Comparison of ENCODE assay signal across 8 cellular contexts in genomic region chr1:34984435-34985062, GRCh38. TPM values are rescaled to one million over a fixed set of nuclear protein-coding genes. Genes with fewer than 3 reads are reported as not detected.
A peak's percentile ranks its signal among the peaks of the same experiment; 100 is the strongest.
DNase-seq lines count a peak whose midpoint lies in the region; ATAC-seq and TF ChIP-seq lines count a peak whose summit lies in the region.

No MANE protein-coding gene starts in this region.

- H3K23ac ChIP-seq in IMR-90 (ENCODE audit: low read depth, low read length), result peak overlapping the region; percentile 83

- peak overlapping the region; percentile 78 for H2BK5ac ChIP-seq in IMR-90 (ENCODE audit: low read depth, low read length, poor library complexity, severe bottlenecking)

- H3K9me3 Mint-ChIP-seq in activated T-cell treated with anti-CD3 and anti-CD28 coated beads, Interleukin-2, amount 50 U/mL, for 4 hours, result no peaks in the 10 kb centered on the region

- DNase-seq in BJ (ENCODE audit: low read depth) (no peak), IMR-90 (peak; percentile 33), Right ventricle myocardium superior (peak; percentile 68), osteoblast (ENCODE audit: insufficient read length, low spot score, missing footprints) (peak; percentile 94), cortex of kidney (lab: John Stamatoyannopoulos, UW) (no peak)
- DNase-seq in activated T-cell treated with anti-CD3 and anti-CD28 coated beads, Interleukin-2, amount 50 U/mL, for 4 hours, result no peak
- DNase-seq in activated CD4-positive, alpha-beta T cell treated with anti-CD3 and anti-CD28 coated beads for 4 hours, result no peak

- peak overlapping the region; percentile 83 for H3K14ac ChIP-seq in IMR-90 (replicated peaks; ENCODE audit: low read depth, low read length)

- H3K4me1 ChIP-seq in IMR-90 (ENCODE audit: control insufficient read depth, insufficient read depth, low read length), result peaks cover 10% of the 10 kb centered on the region
- H3K4me1 ChIP-seq in osteoblast (ENCODE audit: insufficient read depth, low read length), result peaks cover 29% of the 10 kb centered on the region

- no peak for TF ChIP-seq POLR2A in IMR-90 (IDR thresholded peaks at IDR 0.05; ENCODE audit: low read depth, low read length)

- H3K27me3 Mint-ChIP-seq in activated T-cell treated with anti-CD3 and anti-CD28 coated beads, Interleukin-2, amount 50 U/mL, for 4 hours (ENCODE audit: low read depth), result no peaks in the 10 kb centered on the region

- H3K4ac ChIP-seq in IMR-90 (ENCODE audit: low read depth, low read length), result peak overlapping the region; percentile 88

- peaks cover 12% of the 10 kb centered on the region for H3K36me3 Mint-ChIP-seq in activated T-cell treated with anti-CD3 and anti-CD28 coated beads, Interleukin-2, amount 50 U/mL, for 4 hours (ENCODE audit: insufficient read depth)

- peak overlapping the region; percentile 78 for H3K18ac ChIP-seq in IMR-90 (ENCODE audit: low read depth, low read length)

- H3K4me2 ChIP-seq in IMR-90 (ENCODE audit: low read depth, low read length) (peak overlapping the region; percentile 88), osteoblast (ENCODE audit: insufficient read depth, low read length) (peak overlapping the region; percentile 88)

- H3K56ac ChIP-seq in IMR-90 (ENCODE audit: extremely low read depth, insufficient read depth, low read length), result peak overlapping the region; percentile 90

- H4K91ac ChIP-seq in IMR-90 (ENCODE audit: insufficient read depth, low read depth, low read length), result peak overlapping the region; percentile 75

- POLR2A ChIA-PET in BJ (lab: Charles Lee) (interaction anchor here (0.6 to 1.4 kb wide), 4 partner anchors 9 to 205 kb away, joined by 4 to 6 read pairs (median 5); no protein-coding TSS in a partner anchor), IMR-90 (lab: Charles Lee; ENCODE audit: unreplicated experiment) (interaction anchor here (0.7 kb wide), 1 partner anchor 13 kb away, joined by 3 read pairs; no protein-coding TSS in a partner anchor)

- TF ChIP-seq RAD21 in IMR-90 (IDR thresholded peaks at IDR 0.05; ENCODE audit: low read length), result no peak

- H3K4me1 Mint-ChIP-seq in activated T-cell treated with anti-CD3 and anti-CD28 coated beads, Interleukin-2, amount 50 U/mL, for 4 hours (ENCODE audit: low read depth), result peaks cover 44% of the 10 kb centered on the region

- peaks cover 33 to 42% of the 10 kb centered on the region in 2 experiments; a peak in 3 of 4 replicates for H3K79me1 ChIP-seq in IMR-90 (ENCODE audit: low read depth in 1 of 2, low read length in 2 of 2)

- in situ Hi-C loops in IMR-90 (cut with MboI; ENCODE audit: low sequenced_read_pairs), result no loop called here

- 0% methylated on average over 3 of the region's 14 CpGs; no CpG with 5 or more reads in 1 of the 2 experiments for WGBS in IMR-90 (ENCODE audit: extremely low coverage in 2 of 2, insufficient read length in 1 of 2), 2 experiments

- H2BK20ac ChIP-seq in IMR-90 (ENCODE audit: low read depth, low read length), result no peak overlapping the region

- H3K36me3 ChIP-seq in BJ (ENCODE audit: control insufficient read depth, insufficient read depth, low read length) (peaks cover 3% of the 10 kb centered on the region; the same call in 1 of the 2 replicates), IMR-90 (ENCODE audit: control insufficient read depth, insufficient read depth, low read length) (no peaks in the 10 kb centered on the region; the same call in 1 of the 2 replicates), osteoblast (ENCODE audit: insufficient read depth, low read length) (peaks cover 5% of the 10 kb centered on the region)

- H3K9me1 ChIP-seq in IMR-90 (ENCODE audit: insufficient read depth, low read length), result peaks cover 12% of the 10 kb centered on the region; the same call in 1 of the 2 replicates

- peak overlapping the region; percentile 91 for H2AK9ac ChIP-seq in IMR-90 (replicated peaks; ENCODE audit: low read depth, low read length, poor library complexity)

- H2BK120ac ChIP-seq in IMR-90 (ENCODE audit: low read depth, low read length), result peak overlapping the region; percentile 45

- H4K5ac ChIP-seq in IMR-90 (ENCODE audit: low read depth, low read length), result peak overlapping the region; percentile 81

- H3K27ac ChIP-seq in IMR-90 (ENCODE audit: insufficient read depth, low read length), result peak overlapping the region; percentile 92
- peak overlapping the region; percentile 88 for H3K27ac ChIP-seq in osteoblast (ENCODE audit: low read depth, low read length)

- H3K27me3 ChIP-seq in BJ (ENCODE audit: control insufficient read depth, insufficient read depth, low read length) (no peaks in the 10 kb centered on the region), IMR-90 (ENCODE audit: control insufficient read depth, insufficient read depth, low read length) (no peaks in the 10 kb centered on the region), osteoblast (ENCODE audit: insufficient read depth, low read length) (no peaks in the 10 kb centered on the region)

- H2AFZ ChIP-seq in IMR-90 (replicated peaks; ENCODE audit: low read length, poor library complexity) (peak overlapping the region; percentile 91), osteoblast (ENCODE audit: low read length) (peak overlapping the region; percentile 89)

- CTCF ChIA-PET in BJ (lab: Yijun Ruan, JAX) (interaction anchor here (1.5 to 2.6 kb wide), 2 partner anchors 12 to 118 kb away, joined by 6 to 7 read pairs; no protein-coding TSS in a partner anchor), IMR-90 (lab: Yijun Ruan, JAX) (interaction anchor here (1.8 kb wide), 1 partner anchor 132 kb away, joined by 8 read pairs; no protein-coding TSS in a partner anchor)

- H4K20me1 ChIP-seq in IMR-90 (ENCODE audit: insufficient read depth, low read length) (no peaks in the 10 kb centered on the region), osteoblast (ENCODE audit: insufficient read depth, low read length) (peaks cover 11% of the 10 kb centered on the region)

- H3K9me3 ChIP-seq in IMR-90 (ENCODE audit: control insufficient read depth, insufficient read depth, low read length), result no peaks in the 10 kb centered on the region
- H3K9me3 ChIP-seq in osteoblast (ENCODE audit: low read depth, low read length), result no peaks in the 10 kb centered on the region

- intact Hi-C loops in IMR-90 (cut with micrococcal nuclease) (loop anchor here (2.0 to 10.0 kb wide), 4 partner anchors 60 to 197 kb away; partner anchors contain the start of gene SMIM12), Right ventricle myocardium superior (cut with DNase I) (loop anchor here (10.0 kb wide), 1 partner anchor 120 kb away; no protein-coding TSS in a partner anchor)

- H4K8ac ChIP-seq in IMR-90 (ENCODE audit: low read depth in 2 of 2, low read length in 2 of 2), result peak overlapping the region; percentile 83 to 98

- no TSS peak for BruUV-seq in IMR-90 (replicated peaks; lab: Mats Ljungman, UMichigan)

- peak overlapping the region; percentile 58 for H3K4me3 ChIP-seq in BJ (ENCODE audit: low read depth, low read length)
- H3K4me3 ChIP-seq in IMR-90 (ENCODE audit: insufficient read depth, low read depth, low read length), result peak overlapping the region; percentile 68
- H3K4me3 ChIP-seq in osteoblast (ENCODE audit: insufficient read depth, low read length), result peak overlapping the region; percentile 77

- dilution Hi-C loops in IMR-90 (cut with HindIII; ENCODE audit: low sequenced_read_pairs, unreplicated experiment), result no loop called here

- H3K9ac ChIP-seq in IMR-90 (ENCODE audit: low read depth, low read length), result peak overlapping the region; percentile 97

- H3K79me2 ChIP-seq in osteoblast (ENCODE audit: insufficient read depth, low read length), result peaks cover 34% of the 10 kb centered on the region

- TF ChIP-seq CTCF in BJ (IDR thresholded peaks at IDR 0.05; ENCODE audit: insufficient read depth, low read depth, low read length), result no peak
- TF ChIP-seq CTCF in IMR-90 (conservative IDR thresholded peaks at IDR 0.05; ENCODE audit: low read depth, low read length), result no peak
- TF ChIP-seq CTCF in osteoblast (IDR thresholded peaks at IDR 0.05; ENCODE audit: extremely low read depth, low read depth, low read length), result no peak

- peak overlapping the region; percentile 62 for H2AK5ac ChIP-seq in IMR-90 (ENCODE audit: low read depth, low read length)

- ATAC-seq in GM18511 (IDR thresholded peaks at IDR 0.05; ENCODE audit: unreplicated experiment) (peak; percentile 17), IMR-90 (ENCODE audit: low read depth) (peak; percentile 73), Right ventricle myocardium superior (ENCODE audit: poor library complexity) (peak; percentile 71)
- peak; percentile 16 to 25 for ATAC-seq in activated T-cell treated with anti-CD3 and anti-CD28 coated beads, Interleukin-2, amount 50 U/mL, for 4 hours

- peak overlapping the region; percentile 98 for H3K4me3 Mint-ChIP-seq in activated T-cell treated with anti-CD3 and anti-CD28 coated beads, Interleukin-2, amount 50 U/mL, for 4 hours

- H2BK15ac ChIP-seq in IMR-90 (ENCODE audit: low read depth, low read length), result peak overlapping the region; percentile 19; the same call in 1 of the 3 replicates

RNA-seq across cellular contexts. Expression of gene TMEM35B, which starts 0.6 kb away (rescaled TPM):
- polyA plus RNA-seq in BJ (2011; rRNA removed) (69.4 and 79.5 TPM in 2 replicates), IMR-90 (2012; rRNA removed) (20.4 and 22.4 TPM in 2 replicates)
- polyA minus RNA-seq in BJ (2011; rRNA and poly(A)+ RNA removed), result 13.4 and 22.3 TPM in 2 replicates
- total RNA-seq in IMR-90 (2012; rRNA removed) (19.7 and 20.0 TPM in 2 replicates), Right ventricle myocardium superior (9.0 TPM), osteoblast (22.1 and 23.0 TPM in 2 replicates)
- 25.5 and 34.7 TPM in 2 replicates for polyA plus RNA-seq in IMR-90 (2012; cell fraction: cytosol; rRNA removed)
- polyA plus RNA-seq in IMR-90 (2012; cell fraction: nucleus; rRNA removed; ENCODE audit: low replicate concordance), result 7.4 and 8.0 TPM in 2 replicates
- total RNA-seq in activated T-cell treated with anti-CD3 and anti-CD28 coated beads, Interleukin-2, amount 50 U/mL, for 4 hours, result 10 to 100 TPM; 14.9 to 17.4 (median 16.4) TPM

RNA-seq across cellular contexts. Expression of gene ZMYM6, which starts 47.2 kb away (rescaled TPM):
- polyA plus RNA-seq in BJ (2011; rRNA removed) (11.1 and 13.8 TPM in 2 replicates), IMR-90 (2012; rRNA removed) (7.2 and 7.7 TPM in 2 replicates)
- polyA minus RNA-seq in BJ (2011; rRNA and poly(A)+ RNA removed), result 11.5 and 21.2 TPM in 2 replicates
- total RNA-seq in IMR-90 (2012; rRNA removed) (5.7 and 9.7 TPM in 2 replicates), Right ventricle myocardium superior (12.3 TPM), osteoblast (27.9 and 29.8 TPM in 2 replicates)
- 0.54 and 0.76 TPM in 2 replicates for polyA plus RNA-seq in IMR-90 (2012; cell fraction: cytosol; rRNA removed)
- 10.2 and 30.9 TPM in 2 replicates for polyA plus RNA-seq in IMR-90 (2012; cell fraction: nucleus; rRNA removed; ENCODE audit: low replicate concordance)
- total RNA-seq in activated T-cell treated with anti-CD3 and anti-CD28 coated beads, Interleukin-2, amount 50 U/mL, for 4 hours, result 10 to 100 TPM; 18.8 to 23.7 (median 20.6) TPM

RNA-seq across cellular contexts. Expression of gene DLGAP3, which starts 55.1 kb away (rescaled TPM):
- polyA plus RNA-seq in BJ (2011; rRNA removed) (not detected in 2 replicates), IMR-90 (2012; rRNA removed) (0.02 and 0.10 TPM in 2 replicates)
- polyA minus RNA-seq in BJ (2011; rRNA and poly(A)+ RNA removed), result not detected in 2 replicates
- total RNA-seq in IMR-90 (2012; rRNA removed) (not detected in 2 replicates), Right ventricle myocardium superior (0.08 TPM), osteoblast (under 0.01 TPM in 1 of 2 replicates, not detected in the other)
- 0.03 TPM in 2 replicates for polyA plus RNA-seq in IMR-90 (2012; cell fraction: cytosol; rRNA removed)
- 0.01 and 0.09 TPM in 2 replicates for polyA plus RNA-seq in IMR-90 (2012; cell fraction: nucleus; rRNA removed; ENCODE audit: low replicate concordance)
- 1 to 10 TPM in 2 of 3 donors, under 1 TPM in 1; 0.98 to 1.5 (median 1.0) TPM for total RNA-seq in activated T-cell treated with anti-CD3 and anti-CD28 coated beads, Interleukin-2, amount 50 U/mL, for 4 hours

Comparison
In these comparisons a context has a peak if more than half of its experiments do, and no peak if none do; other contexts are left out.
1. DNase-seq: peak in IMR-90 (single experiment), Right ventricle myocardium superior (single experiment) and osteoblast (single experiment); none in BJ (single experiment), activated T-cell treated with anti-CD3 and anti-CD28 coated beads, Interleukin-2, amount 50 U/mL, for 4 hours (single experiment), cortex of kidney (single experiment) and activated CD4-positive, alpha-beta T cell treated with anti-CD3 and anti-CD28 coated beads for 4 hours (0 of 2).
2. ATAC-seq: peak in every context shown above with its lines; median percentile 73 in IMR-90; 71 in Right ventricle myocardium superior; 20 in activated T-cell treated with anti-CD3 and anti-CD28 coated beads, Interleukin-2, amount 50 U/mL, for 4 hours; 17 in GM18511.
3. Peak in every context shown above with its lines, with median percentiles within 50 percentile points of each other: H3K4me3 ChIP-seq.